ENCODE assay signal across 9 cellular contexts in the genomic region with DNA sequence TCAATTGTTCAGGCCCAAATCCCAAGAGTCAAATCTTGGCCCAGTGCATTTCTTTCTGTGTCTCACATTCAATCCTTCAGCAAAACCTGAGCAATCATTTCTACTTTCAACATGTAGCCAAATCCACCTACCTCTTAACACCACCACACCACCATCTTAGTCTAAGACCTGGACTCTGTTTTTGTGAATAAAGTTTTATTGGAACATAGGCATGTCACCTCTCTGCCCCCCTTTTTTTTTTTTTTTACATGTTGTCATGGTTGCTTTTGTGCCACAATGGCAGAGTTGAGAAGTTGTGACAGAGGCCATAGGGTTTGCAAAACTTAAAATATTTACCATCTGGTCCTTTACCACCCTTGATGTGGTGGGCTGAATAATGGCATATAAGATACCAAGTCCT.
"Had no signal": no experiment of that assay in that cellular context is flagged by ENCODE, and none has a peak within 500 bp of the region (broad histone marks: within the 10 kb centered on the region; RNA-seq: fewer than 3 reads in every experiment).

No MANE protein-coding gene starts in this region.

- H3K27ac Mint-ChIP-seq: HFFc6 had no signal

- H3K4me3 Mint-ChIP-seq: HFFc6 had no signal

- H3K36me3 ChIP-seq: HAP-1 had no signal

- DNase-seq: GM23248, GOT3, H7, HFFc6, KG1 had no signal

- H3K27ac ChIP-seq: GM23248 had no signal

- H2AFZ ChIP-seq: GM23248 had no signal

- H3K36me3 Mint-ChIP-seq: IgD-negative memory B cell had no signal

- ATAC-seq: HCT116 had no signal

- H3K9ac ChIP-seq: GM23248 had no signal

- H3K4me3 ChIP-seq: GM23248, HAP-1 had no signal

- FAIRE-seq: HTR-8/SVneo had no signal
